ENCODE assay signal across 29 cellular contexts in the genomic region with DNA sequence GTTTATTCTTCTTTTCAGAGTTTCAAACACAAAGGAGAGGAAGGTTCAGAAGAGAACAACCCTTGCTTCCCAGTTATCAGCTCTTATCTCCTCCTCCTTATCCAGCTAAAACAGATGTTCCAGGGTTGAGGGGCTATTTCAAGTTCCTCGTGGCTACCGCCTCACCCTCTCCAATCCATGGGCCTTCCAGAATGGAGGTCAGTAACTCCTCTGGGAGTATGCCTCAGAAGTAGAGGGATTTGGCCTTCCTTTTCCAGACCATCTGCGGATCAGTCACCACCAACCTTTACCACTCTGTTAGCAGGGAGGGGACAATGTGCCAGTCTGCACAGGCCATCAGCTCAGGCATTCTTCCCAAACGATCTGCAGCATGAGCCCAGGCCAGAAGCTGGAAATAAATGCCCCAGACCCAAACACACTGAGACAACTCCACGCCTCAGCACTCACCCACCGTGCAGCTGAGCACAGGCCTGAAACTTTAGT. TPM values are rescaled to one million over a fixed set of nuclear protein-coding genes. Genes with fewer than 3 reads are reported as not detected.
DNase-seq lines count a peak whose midpoint lies in the region; ATAC-seq, FAIRE-seq and TF ChIP-seq lines count a peak whose summit lies in the region.
"Had no signal": no experiment of that assay in that cellular context is flagged by ENCODE, and none has a peak within 500 bp of the region (broad histone marks: within the 10 kb centered on the region; RNA-seq: fewer than 3 reads in every experiment).

No MANE protein-coding gene starts in this region.

- no peaks in the 10 kb centered on the region for H3K4me1 Mint-ChIP-seq in GM23338
- no peaks in the 10 kb centered on the region for H3K4me1 Mint-ChIP-seq in astrocyte (ENCODE audit: low read depth, unreplicated experiment)
- H3K4me1 Mint-ChIP-seq: CD4-positive, CD25-positive, alpha-beta regulatory T cell had no signal

- H3K79me2 ChIP-seq in GM23338 (replicated peaks; ENCODE audit: insufficient read depth) = no peaks in the 10 kb centered on the region
- no peaks in the 10 kb centered on the region for H3K79me2 ChIP-seq in astrocyte (ENCODE audit: insufficient read depth, low read length)
- no peaks in the 10 kb centered on the region for H3K79me2 ChIP-seq in mesendoderm (ENCODE audit: control insufficient read depth, insufficient read depth, low read length)

- no peaks in the 10 kb centered on the region for H4K20me1 ChIP-seq in GM23338 (replicated peaks; ENCODE audit: insufficient read depth)
- H4K20me1 ChIP-seq in astrocyte (ENCODE audit: insufficient read depth, low read length) = no peaks in the 10 kb centered on the region
- H4K20me1 ChIP-seq: BLaER1 had no signal

- no peak overlapping the region for H3K18ac ChIP-seq in mesendoderm (ENCODE audit: low read length)

- H3K4me2 ChIP-seq in GM23338 (no peak overlapping the region), astrocyte (ENCODE audit: low read length) (no peak overlapping the region), mesendoderm (ENCODE audit: low read length) (no peak overlapping the region)
- H3K4me2 ChIP-seq: BLaER1 had no signal

- DNase-seq in GM23338 (ENCODE audit: low spot score) (no peak), Panc1 (ENCODE audit: low read depth, low spot score) (no peak), astrocyte (ENCODE audit: low read depth) (no peak), mesendoderm (peak; percentile 32), DMS 273 (lab: John Stamatoyannopoulos, UW; ENCODE audit: unreplicated experiment) (no peak)
- no peak for DNase-seq in stimulated activated CD4-positive, alpha-beta T cell treated with anti-CD3 and anti-CD28 coated beads, Interleukin-4, amount 100 ng/mL, for 1 hour
- DNase-seq: CD4-positive, CD25-positive, alpha-beta regulatory T cell; DMS53; GOT3; KG1; MG63; NCI-H1105 treated with DMSO at 0.1 percent for 48 hours; NCI-H146; NCI-H1930; NCI-H2107; NCI-H446 treated with DMSO at 0.1 percent for 48 hours; NCI-H526 treated with DMSO at 0.1 percent for 48 hours; SJCRH30 had no signal

- H3K4me3 ChIP-seq in GM23338 (no peak overlapping the region), Panc1 (ENCODE audit: low read depth in 2 of 2, low read length in 2 of 2) (no peak overlapping the region), astrocyte (ENCODE audit: insufficient read depth, low read depth, low read length) (no peak overlapping the region), mesendoderm (ENCODE audit: low read length) (no peak overlapping the region)
- H3K4me3 ChIP-seq: BLaER1, MG63, SJCRH30 had no signal

- H3K9me2 ChIP-seq in GM23338 (ENCODE audit: insufficient read depth) = peaks cover 2% of the 10 kb centered on the region; the same call in 1 of the 2 replicates

- no peaks in the 10 kb centered on the region for H3K79me1 ChIP-seq in mesendoderm (ENCODE audit: low read length)

- H3K9me3 Mint-ChIP-seq in GM23338 (peaks cover 15% of the 10 kb centered on the region), astrocyte (ENCODE audit: unreplicated experiment) (no peaks in the 10 kb centered on the region)

- no peak overlapping the region for H2BK120ac ChIP-seq in mesendoderm (ENCODE audit: low read depth, low read length)

- TF ChIP-seq CTCF in GM23338 (conservative IDR thresholded peaks at IDR 0.05; ENCODE audit: low read depth in 2 of 2) (no peak), Panc1 (IDR thresholded peaks at IDR 0.05) (no peak), astrocyte (IDR thresholded peaks at IDR 0.05; ENCODE audit: insufficient read depth, low read depth, low read length) (no peak)

- intact Hi-C loops in Panc1 (cut with micrococcal nuclease; ENCODE audit: unreplicated experiment) = no loop called here

- in situ Hi-C loops in Panc1 (cut with HindIII; ENCODE audit: low pct_unique_long_range_greater_than_20kb, low sequenced_read_pairs) = no loop called here

- CTCF ChIA-PET in Panc1 (lab: Charles Lee) = no interaction called here

- no peak for FAIRE-seq in astrocyte (lab: Jason Lieb, UNC)
- FAIRE-seq: A204.1, D721Med, G401.6 had no signal

- H4K5ac ChIP-seq in mesendoderm (ENCODE audit: low read length) = no peak overlapping the region

- H2BK15ac ChIP-seq in mesendoderm (replicated peaks; ENCODE audit: low read depth) = no peak overlapping the region

- WGBS in mesendoderm (ENCODE audit: extremely low coverage, insufficient coverage, low lambda C conversion rate) = no CpG with 5 or more reads among the region's 6 CpGs

- H3K9ac ChIP-seq in astrocyte (ENCODE audit: low read length) (no peak overlapping the region), mesendoderm (ENCODE audit: low read length) (no peak overlapping the region)
- H3K9ac ChIP-seq: BLaER1 had no signal

- H3K27me3 Mint-ChIP-seq in GM23338 (ENCODE audit: insufficient read depth, low read depth, poor library complexity) (no peaks in the 10 kb centered on the region), astrocyte (ENCODE audit: low read depth, unreplicated experiment) (peaks cover 11% of the 10 kb centered on the region)

- H3K36me3 Mint-ChIP-seq in GM23338 (ENCODE audit: low read depth) (no peaks in the 10 kb centered on the region), astrocyte (ENCODE audit: low read depth, unreplicated experiment) (no peaks in the 10 kb centered on the region)
- H3K36me3 Mint-ChIP-seq: CD4-positive, CD25-positive, alpha-beta regulatory T cell had no signal

- H3K27ac Mint-ChIP-seq in GM23338 (no peak overlapping the region), astrocyte (ENCODE audit: unreplicated experiment) (no peak overlapping the region)
- H3K27ac Mint-ChIP-seq: CD4-positive, CD25-positive, alpha-beta regulatory T cell had no signal

- H3K23ac ChIP-seq in mesendoderm (ENCODE audit: low read length) = no peak overlapping the region

- H3K9me3 ChIP-seq in Panc1 (ENCODE audit: control insufficient read depth, insufficient read depth, low read depth, low read length) (no peaks in the 10 kb centered on the region), astrocyte (ENCODE audit: insufficient read depth, low read depth, low read length) (no peaks in the 10 kb centered on the region)
- H3K9me3 ChIP-seq: MG63, SJCRH30 had no signal

- no peaks in the 10 kb centered on the region for H3F3A ChIP-seq in GM23338 (replicated peaks; ENCODE audit: low read depth)

- H4K8ac ChIP-seq in mesendoderm (ENCODE audit: low read depth, low read length) = no peak overlapping the region

- H3K27ac ChIP-seq in GM23338 (ENCODE audit: low read depth) = no peak overlapping the region
- H3K27ac ChIP-seq in Panc1 (ENCODE audit: low read length) = no peak overlapping the region
- H3K27ac ChIP-seq in astrocyte (ENCODE audit: low read depth, low read length) = no peak overlapping the region
- H3K27ac ChIP-seq in mesendoderm (ENCODE audit: low read depth, low read length) = no peak overlapping the region
- H3K27ac ChIP-seq: BLaER1, SJCRH30 had no signal

- H3K36me3 ChIP-seq in GM23338 (ENCODE audit: insufficient read depth) (no peaks in the 10 kb centered on the region), Panc1 (ENCODE audit: control insufficient read depth, insufficient read depth, low read length) (no peaks in the 10 kb centered on the region), astrocyte (ENCODE audit: insufficient read depth, low read length) (no peaks in the 10 kb centered on the region), mesendoderm (ENCODE audit: control insufficient read depth, insufficient read depth, low read length) (no peaks in the 10 kb centered on the region)
- H3K36me3 ChIP-seq: BLaER1, MG63, SJCRH30 had no signal

- H3K4me1 ChIP-seq in GM23338 (ENCODE audit: insufficient read depth) = no peaks in the 10 kb centered on the region
- H3K4me1 ChIP-seq in Panc1 (ENCODE audit: control insufficient read depth, insufficient read depth, low read length) = no peaks in the 10 kb centered on the region
- no peaks in the 10 kb centered on the region for H3K4me1 ChIP-seq in astrocyte (ENCODE audit: insufficient read depth, low read length)
- H3K4me1 ChIP-seq in mesendoderm (ENCODE audit: control insufficient read depth, low read depth, low read length) = no peaks in the 10 kb centered on the region
- H3K4me1 ChIP-seq: BLaER1, SJCRH30 had no signal

- ATAC-seq in GM23338 = no peak
- 0 out of 2 replicates have a peak, but pooled peaks have one; percentile 21 for ATAC-seq in Panc1
- no peak for ATAC-seq in HG03439 (IDR thresholded peaks at IDR 0.05; ENCODE audit: unreplicated experiment)
- ATAC-seq in HG02759 (IDR thresholded peaks at IDR 0.05; ENCODE audit: unreplicated experiment) = no peak
- ATAC-seq: HCT116, Right ventricle myocardium inferior had no signal

- POLR2A ChIA-PET in Panc1 (lab: Charles Lee) = no interaction called here

- no peak overlapping the region for H2BK5ac ChIP-seq in mesendoderm (ENCODE audit: low read length)

- H3K4ac ChIP-seq in mesendoderm (ENCODE audit: low read depth, low read length) = no peak overlapping the region

- no peak overlapping the region for H2AK5ac ChIP-seq in mesendoderm (ENCODE audit: low read length)

- H2AFZ ChIP-seq in GM23338 = 0 out of 2 replicates have a peak overlapping the region, but pooled peaks have one; percentile 59
- H2AFZ ChIP-seq in astrocyte (ENCODE audit: low read depth, low read length) = no peak overlapping the region

- H3K27me3 ChIP-seq in GM23338 (ENCODE audit: insufficient read depth) (no peaks in the 10 kb centered on the region), Panc1 (ENCODE audit: control insufficient read depth, insufficient read depth, low read length) (no peaks in the 10 kb centered on the region; the same call in 1 of the 2 replicates), astrocyte (ENCODE audit: insufficient read depth, low read length) (no peaks in the 10 kb centered on the region), mesendoderm (ENCODE audit: insufficient read depth, low read length, poor library complexity) (no peaks in the 10 kb centered on the region)
- H3K27me3 ChIP-seq: BLaER1, MG63, SJCRH30 had no signal

- no peak overlapping the region for H3K4me3 Mint-ChIP-seq in GM23338
- H3K4me3 Mint-ChIP-seq in astrocyte (ENCODE audit: unreplicated experiment) = peak overlapping the region; percentile 34
- H3K4me3 Mint-ChIP-seq: CD4-positive, CD25-positive, alpha-beta regulatory T cell had no signal

- no TSS peak for BruUV-seq in Panc1 (replicated peaks; lab: Mats Ljungman, UMichigan)

- H3K56ac ChIP-seq in mesendoderm (ENCODE audit: low read length) = no peak overlapping the region

RNA-seq across cellular contexts. Expression of a gene that starts 14.8 kb away (rescaled TPM):
- not detected in 2 replicates for total RNA-seq in GM23338 (2014; rRNA removed; shearing (Covaris generic))
- not detected in 2 replicates for polyA plus RNA-seq in GM23338 (2016; fragmentation: Nextera tagmentation; extraction: Ambion mirVana)
- not detected for total RNA-seq in Panc1 (2021; ENCODE audit: unreplicated experiment)
- polyA plus RNA-seq in Panc1 (2012; ENCODE audit: insufficient read length) = not detected
- not detected in 2 replicates for total RNA-seq in astrocyte
- polyA plus RNA-seq in mesendoderm (2013, experiment 1 of 2) = 0.03 TPM
- polyA plus RNA-seq in mesendoderm (2013, experiment 2 of 2) = 0.04 TPM
- total RNA-seq: CD4-positive, CD25-positive, alpha-beta regulatory T cell; HT1080; Right ventricle myocardium inferior; RPMI7951; SJCRH30 had no signal
- polyA plus RNA-seq: AG04450; CD4-positive, CD25-positive, alpha-beta regulatory T cell had no signal

RNA-seq across cellular contexts. Expression of a gene that starts 29.2 kb away (rescaled TPM):
- total RNA-seq in GM23338 (2014; rRNA removed; shearing (Covaris generic)) = not detected in 2 replicates
- polyA plus RNA-seq in GM23338 (2016; fragmentation: Nextera tagmentation; extraction: Ambion mirVana) = not detected in 2 replicates
- total RNA-seq in Panc1 (2021; ENCODE audit: unreplicated experiment) = not detected
- polyA plus RNA-seq in Panc1 (2012; ENCODE audit: insufficient read length) = not detected
- total RNA-seq in astrocyte = not detected in 2 replicates
- not detected for polyA plus RNA-seq in mesendoderm (2013, experiment 1 of 2)
- 0.03 TPM for polyA plus RNA-seq in mesendoderm (2013, experiment 2 of 2)
- total RNA-seq: CD4-positive, CD25-positive, alpha-beta regulatory T cell; HT1080; Right ventricle myocardium inferior; RPMI7951 had no signal
- polyA plus RNA-seq: AG04450; CD4-positive, CD25-positive, alpha-beta regulatory T cell had no signal

RNA-seq across cellular contexts. Expression of a gene that starts 36.1 kb away (rescaled TPM):
- not detected in 2 replicates for total RNA-seq in GM23338 (2014; rRNA removed; shearing (Covaris generic))
- polyA plus RNA-seq in GM23338 (2016; fragmentation: Nextera tagmentation; extraction: Ambion mirVana) = not detected in 2 replicates
- total RNA-seq in Panc1 (2021; ENCODE audit: unreplicated experiment) = not detected
- polyA plus RNA-seq in Panc1 (2012; ENCODE audit: insufficient read length) = not detected
- not detected in 2 replicates for total RNA-seq in astrocyte
- polyA plus RNA-seq in mesendoderm (2013, experiment 1 of 2) = not detected
- not detected for polyA plus RNA-seq in mesendoderm (2013, experiment 2 of 2)
- total RNA-seq: CD4-positive, CD25-positive, alpha-beta regulatory T cell; HT1080; Right ventricle myocardium inferior; RPMI7951; SJCRH30 had no signal
- polyA plus RNA-seq: AG04450; CD4-positive, CD25-positive, alpha-beta regulatory T cell had no signal

RNA-seq across cellular contexts. Expression of a gene that starts 49.9 kb away (rescaled TPM):
- total RNA-seq in GM23338 (2014; rRNA removed; shearing (Covaris generic)) = 38.5 and 39.9 TPM in 2 replicates
- 14.0 TPM in 2 replicates for polyA plus RNA-seq in GM23338 (2016; fragmentation: Nextera tagmentation; extraction: Ambion mirVana)
- 35.1 TPM for total RNA-seq in Panc1 (2021; ENCODE audit: unreplicated experiment)
- polyA plus RNA-seq in Panc1 (2012; ENCODE audit: insufficient read length) = 22.1 TPM
- 52.0 and 52.2 TPM in 2 replicates for total RNA-seq in astrocyte
- 19.8 TPM for polyA plus RNA-seq in mesendoderm (2013, experiment 1 of 2)
- 19.6 TPM for polyA plus RNA-seq in mesendoderm (2013, experiment 2 of 2)
